Comparison of ENCODE assay signal across 30 cellular contexts in genomic region chrX:100085851-100086250, GRCh38.
"Had no signal": no experiment of that assay in that cellular context is flagged by ENCODE, and none has a peak within 500 bp of the region (broad histone marks: within the 10 kb centered on the region; RNA-seq: fewer than 3 reads in every experiment).

No MANE protein-coding gene starts in this region.

- H3K4me3 Mint-ChIP-seq: activated CD4-positive, alpha-beta memory T cell treated with anti-CD3 and anti-CD28 coated beads for 36 hours; activated CD4-positive, alpha-beta T cell treated with anti-CD3 and anti-CD28 coated beads, Interleukin-2, amount 10 ng/mL, durations not matched to agents 24 days and 14 days; activated T-cell treated with anti-CD3 and anti-CD28 coated beads, Interleukin-2, amount 50 U/mL, for 24 hours; central memory CD8-positive, alpha-beta T cell; dendritic cell treated with granulocyte-macrophage colony-stimulating factor and Interleukin-4, amounts not matched to agents 40 ng/mL and 50 ng/mL, for 4 days; endodermal cell; natural killer cell treated with Interleukin-12 subunit alpha and Interleukin-12 subunit beta and Interleukin-15 and Interleukin-18, amount 100 ng/mL, for 72 hours; stimulated activated effector memory CD8-positive, alpha-beta T cell treated with anti-CD3 and anti-CD28 coated beads, Interleukin-12 subunit alpha, Interleukin-12 subunit beta, amount 100 ng/mL, for 72 hours; stimulated activated naive CD8-positive, alpha-beta T cell treated with anti-CD3 and anti-CD28 coated beads, Interleukin-15, Interleukin-2, amounts not matched to agents 100 ng/mL and 50 ng/mL, for 24 hours; T-helper 1 cell treated with Interleukin-12 subunit alpha and Interleukin-12 subunit beta and Interleukin-4 antibody, amounts not matched to agents 30 μg/mL and 1 μg/mL, for 36 hours had no signal

- H3K27ac Mint-ChIP-seq: activated CD4-positive, alpha-beta memory T cell treated with anti-CD3 and anti-CD28 coated beads for 36 hours; activated CD4-positive, alpha-beta T cell treated with anti-CD3 and anti-CD28 coated beads, Interleukin-2, amount 10 ng/mL, durations not matched to agents 24 days and 14 days; activated T-cell treated with anti-CD3 and anti-CD28 coated beads, Interleukin-2, amount 50 U/mL, for 24 hours; dendritic cell treated with granulocyte-macrophage colony-stimulating factor and Interleukin-4, amounts not matched to agents 40 ng/mL and 50 ng/mL, for 4 days; endodermal cell; natural killer cell treated with Interleukin-12 subunit alpha and Interleukin-12 subunit beta and Interleukin-15 and Interleukin-18, amount 100 ng/mL, for 72 hours; stimulated activated effector memory CD8-positive, alpha-beta T cell treated with anti-CD3 and anti-CD28 coated beads, Interleukin-12 subunit alpha, Interleukin-12 subunit beta, amount 100 ng/mL, for 72 hours; stimulated activated naive CD8-positive, alpha-beta T cell treated with anti-CD3 and anti-CD28 coated beads, Interleukin-15, Interleukin-2, amounts not matched to agents 100 ng/mL and 50 ng/mL, for 24 hours; T-helper 1 cell treated with Interleukin-12 subunit alpha and Interleukin-12 subunit beta and Interleukin-4 antibody, amounts not matched to agents 30 μg/mL and 1 μg/mL, for 36 hours had no signal

- H3K9me3 ChIP-seq: gastrocnemius medialis, left lung, lower lobe of right lung, right lobe of liver, thyroid gland, upper lobe of left lung, vagina had no signal

- H3K4me1 Mint-ChIP-seq: activated CD4-positive, alpha-beta T cell treated with anti-CD3 and anti-CD28 coated beads, Interleukin-2, amount 10 ng/mL, durations not matched to agents 24 days and 14 days; central memory CD8-positive, alpha-beta T cell; endodermal cell; stimulated activated effector memory CD8-positive, alpha-beta T cell treated with anti-CD3 and anti-CD28 coated beads, Interleukin-12 subunit alpha, Interleukin-12 subunit beta, amount 100 ng/mL, for 72 hours had no signal

- H3K27me3 ChIP-seq: gastrocnemius medialis, left lung, right lobe of liver, thyroid gland, upper lobe of left lung, vagina had no signal

- H3K4me3 ChIP-seq: gastrocnemius medialis, left lung, lower lobe of right lung, right lobe of liver, skin epidermis, thyroid gland, upper lobe of left lung, vagina had no signal

- DNase-seq: activated CD4-positive, alpha-beta memory T cell treated with anti-CD3 and anti-CD28 coated beads for 36 hours; activated CD4-positive, alpha-beta T cell treated with anti-CD3 and anti-CD28 coated beads, Interleukin-2, amount 10 ng/mL, durations not matched to agents 24 days and 14 days; activated CD4-positive, CD25-positive, alpha-beta regulatory T cell treated with anti-CD3 and anti-CD28 coated beads, Interleukin-2, amount 50 U/mL, for 72 hours; activated CD8-positive, alpha-beta memory T cell treated with anti-CD3 and anti-CD28 coated beads, Interleukin-2, amount 50 U/mL, for 48 hours; activated gamma-delta T cell; activated naive CD4-positive, alpha-beta T cell treated with anti-CD3 and anti-CD28 coated beads, Interleukin-2, amount 50 U/mL, for 16 hours; activated T-cell treated with anti-CD3 and anti-CD28 coated beads, Interleukin-2, amount 50 U/mL, for 24 hours; amniotic stem cell; endodermal cell; gastrocnemius medialis; glutamatergic neuron; left lung; lower lobe of right lung; mesendoderm; posterior cingulate gyrus; right lobe of liver; stimulated activated CD4-positive, alpha-beta T cell treated with anti-CD3 and anti-CD28 coated beads, Interleukin-12 subunit alpha, Interleukin-12 subunit beta, amount 100 ng/mL, for 4 hours; stimulated activated CD4-positive, alpha-beta T cell treated with anti-CD3 and anti-CD28 coated beads, Interleukin-4, amount 100 ng/mL, for 1 hour; T-helper 9 cell; thyroid gland; upper lobe of left lung had no signal

- ATAC-seq: esophagus mucosa; gastrocnemius medialis; left lung; lower lobe of right lung; natural killer cell treated with Interleukin-12 subunit alpha and Interleukin-12 subunit beta and Interleukin-15 and Interleukin-18, amount 100 ng/mL, for 72 hours; right lobe of liver; stimulated activated effector memory CD8-positive, alpha-beta T cell treated with anti-CD3 and anti-CD28 coated beads, Interleukin-12 subunit alpha, Interleukin-12 subunit beta, amount 100 ng/mL, for 72 hours had no signal

- H3K27me3 Mint-ChIP-seq: activated CD4-positive, alpha-beta memory T cell treated with anti-CD3 and anti-CD28 coated beads for 36 hours; activated CD4-positive, alpha-beta T cell treated with anti-CD3 and anti-CD28 coated beads, Interleukin-2, amount 10 ng/mL, durations not matched to agents 24 days and 14 days; central memory CD8-positive, alpha-beta T cell; dendritic cell treated with granulocyte-macrophage colony-stimulating factor and Interleukin-4, amounts not matched to agents 40 ng/mL and 50 ng/mL, for 4 days; natural killer cell treated with Interleukin-12 subunit alpha and Interleukin-12 subunit beta and Interleukin-15 and Interleukin-18, amount 100 ng/mL, for 72 hours; stimulated activated naive CD8-positive, alpha-beta T cell treated with anti-CD3 and anti-CD28 coated beads, Interleukin-15, Interleukin-2, amounts not matched to agents 100 ng/mL and 50 ng/mL, for 24 hours had no signal

- H3K36me3 ChIP-seq: gastrocnemius medialis, left lung, lower lobe of right lung, right lobe of liver, thyroid gland, upper lobe of left lung, vagina had no signal

- H3K27ac ChIP-seq: gastrocnemius medialis, left lung, lower lobe of right lung, right lobe of liver, skin epidermis, thyroid gland, upper lobe of left lung, vagina had no signal

- H3K4me1 ChIP-seq: gastrocnemius medialis, left lung, lower lobe of right lung, right lobe of liver, thyroid gland, upper lobe of left lung, vagina had no signal

- H3K9me3 Mint-ChIP-seq: activated CD4-positive, alpha-beta memory T cell treated with anti-CD3 and anti-CD28 coated beads for 36 hours; activated CD4-positive, alpha-beta T cell treated with anti-CD3 and anti-CD28 coated beads, Interleukin-2, amount 10 ng/mL, durations not matched to agents 24 days and 14 days; activated T-cell treated with anti-CD3 and anti-CD28 coated beads, Interleukin-2, amount 50 U/mL, for 24 hours; dendritic cell treated with granulocyte-macrophage colony-stimulating factor and Interleukin-4, amounts not matched to agents 40 ng/mL and 50 ng/mL, for 4 days; natural killer cell treated with Interleukin-12 subunit alpha and Interleukin-12 subunit beta and Interleukin-15 and Interleukin-18, amount 100 ng/mL, for 72 hours; stimulated activated naive CD8-positive, alpha-beta T cell treated with anti-CD3 and anti-CD28 coated beads, Interleukin-15, Interleukin-2, amounts not matched to agents 100 ng/mL and 50 ng/mL, for 24 hours; T-helper 1 cell treated with Interleukin-12 subunit alpha and Interleukin-12 subunit beta and Interleukin-4 antibody, amounts not matched to agents 30 μg/mL and 1 μg/mL, for 36 hours had no signal
